In genomic region chr11:97428247-97428646, GRCh38 we compare ENCODE assay signal across 7 cellular contexts.
"Had no signal": no experiment of that assay in that cellular context is flagged by ENCODE, and none has a peak within 500 bp of the region (broad histone marks: within the 10 kb centered on the region; RNA-seq: fewer than 3 reads in every experiment).

No MANE protein-coding gene starts in this region.

- H3K4me3 Mint-ChIP-seq: GM23338, H9, IgD-negative memory B cell had no signal

- H3K9me3 Mint-ChIP-seq: GM23338, H9 had no signal

- FAIRE-seq: H1, H54, HTR-8/SVneo had no signal

- H3K27me3 Mint-ChIP-seq: IgD-negative memory B cell had no signal

- DNase-seq: H9, HCEC 1CT had no signal

- H3K27ac Mint-ChIP-seq: GM23338, H9, IgD-negative memory B cell had no signal

- H3K4me2 ChIP-seq: GM23338 had no signal

- H3K36me3 Mint-ChIP-seq: IgD-negative memory B cell had no signal

- H2AFZ ChIP-seq: GM23338 had no signal

- ATAC-seq: GM23338 had no signal

- H3K4me1 Mint-ChIP-seq: GM23338, H9, IgD-negative memory B cell had no signal

- H3K4me3 ChIP-seq: GM23338 had no signal
